ENCODE assay signal across 17 cellular contexts in genomic region chr19:5220361-5220760, GRCh38.
DNase-seq lines count a peak whose midpoint lies in the region; ATAC-seq, FAIRE-seq and TF ChIP-seq lines count a peak whose summit lies in the region.
"Had no signal": no experiment of that assay in that cellular context is flagged by ENCODE, and none has a peak within 500 bp of the region (broad histone marks: within the 10 kb centered on the region; RNA-seq: fewer than 3 reads in every experiment).

No MANE protein-coding gene starts in this region.

- H2AFZ ChIP-seq in osteoblast (ENCODE audit: low read length) = no peak overlapping the region
- H2AFZ ChIP-seq: GM23338 had no signal

- intact Hi-C loops in Right ventricle myocardium superior (cut with DNase I) = no loop called here

- ATAC-seq in Right ventricle myocardium superior (ENCODE audit: poor library complexity) (no peak), HG03175 (IDR thresholded peaks at IDR 0.05; ENCODE audit: unreplicated experiment) (no peak)
- ATAC-seq: GM23338 had no signal

- no peaks in the 10 kb centered on the region for H3K9me3 Mint-ChIP-seq in chondrocyte (ENCODE audit: low read depth)
- H3K9me3 Mint-ChIP-seq: CD4-positive, alpha-beta memory T cell; GM23338 had no signal

- no peaks in the 10 kb centered on the region for H3K4me1 Mint-ChIP-seq in chondrocyte (ENCODE audit: low read depth)
- H3K4me1 Mint-ChIP-seq: CD4-positive, alpha-beta memory T cell had no signal

- TF ChIP-seq CTCF in HEK293 (tag by site-specific recombination; IDR thresholded peaks at IDR 0.05) = no peak
- no peak for TF ChIP-seq CTCF in bronchial epithelial cell (IDR thresholded peaks at IDR 0.05; ENCODE audit: insufficient read depth, low read length, severe bottlenecking)
- no peak for TF ChIP-seq CTCF in osteoblast (IDR thresholded peaks at IDR 0.05; ENCODE audit: extremely low read depth, low read depth, low read length)
- no peak for TF ChIP-seq CTCF in chondrocyte (IDR thresholded peaks at IDR 0.05)

- H3K27ac Mint-ChIP-seq in chondrocyte (ENCODE audit: unreplicated experiment) = no peak overlapping the region
- H3K27ac Mint-ChIP-seq: CD4-positive, alpha-beta memory T cell; GM23338 had no signal

- H3K4me1 ChIP-seq in HEK293 (ENCODE audit: control insufficient read depth, insufficient read depth, low read length) (no peaks in the 10 kb centered on the region), osteoblast (ENCODE audit: insufficient read depth, low read length) (no peaks in the 10 kb centered on the region)
- H3K4me1 ChIP-seq: HAP-1 had no signal

- H3K4me2 ChIP-seq in osteoblast (ENCODE audit: insufficient read depth, low read length) = no peak overlapping the region
- H3K4me2 ChIP-seq: GM23338 had no signal

- H3K27me3 Mint-ChIP-seq in chondrocyte (ENCODE audit: low read depth) = no peaks in the 10 kb centered on the region

- no peak overlapping the region for H3K4me3 ChIP-seq in HEK293 (ENCODE audit: low read depth, low read length)
- H3K4me3 ChIP-seq in bronchial epithelial cell (ENCODE audit: low read depth, low read length) = no peak overlapping the region
- no peak overlapping the region for H3K4me3 ChIP-seq in osteoblast (ENCODE audit: insufficient read depth, low read length)
- H3K4me3 ChIP-seq: GM23338, HAP-1 had no signal

- H4K20me1 ChIP-seq in osteoblast (ENCODE audit: insufficient read depth, low read length) = peaks cover 3% of the 10 kb centered on the region

- POLR2A ChIA-PET in HEK293 (lab: Yijun Ruan, JAX) = no interaction called here

- CTCF ChIA-PET in HEK293 (lab: Yijun Ruan, JAX) = no interaction called here

- H3K36me3 ChIP-seq in HEK293 (ENCODE audit: control insufficient read depth in 2 of 2, insufficient read depth in 1 of 2, low read length in 2 of 2) (peaks cover 4 to 63% of the 10 kb centered on the region in 2 experiments; a peak in 2 of 3 replicates), bronchial epithelial cell (ENCODE audit: control insufficient read depth, insufficient read depth, low read length) (no peaks in the 10 kb centered on the region), osteoblast (ENCODE audit: insufficient read depth, low read length) (peaks cover 58% of the 10 kb centered on the region)

- peaks cover 48% of the 10 kb centered on the region for H3K36me3 Mint-ChIP-seq in chondrocyte (ENCODE audit: low read depth)
- H3K36me3 Mint-ChIP-seq: CD4-positive, alpha-beta memory T cell had no signal

- no peaks in the 10 kb centered on the region for H3K79me2 ChIP-seq in osteoblast (ENCODE audit: insufficient read depth, low read length)

- H3K27me3 ChIP-seq in bronchial epithelial cell (ENCODE audit: control insufficient read depth, insufficient read depth, low read length) (no peaks in the 10 kb centered on the region), osteoblast (ENCODE audit: insufficient read depth, low read length) (no peaks in the 10 kb centered on the region)

- H3K9me3 ChIP-seq in HEK293 (ENCODE audit: control insufficient read depth, insufficient read depth, low read depth, low read length) = no peaks in the 10 kb centered on the region
- no peaks in the 10 kb centered on the region for H3K9me3 ChIP-seq in osteoblast (ENCODE audit: low read depth, low read length)
- H3K9me3 ChIP-seq: HAP-1 had no signal

- H3K27ac ChIP-seq in HEK293 (ENCODE audit: extremely low read depth, low read depth, low read length) (no peak overlapping the region), osteoblast (ENCODE audit: low read depth, low read length) (no peak overlapping the region)

- peak; percentile 70 for FAIRE-seq in bronchial epithelial cell (lab: Jason Lieb, UNC)
- FAIRE-seq: GM12892, GM19239 had no signal

- DNase-seq in bronchial epithelial cell (ENCODE audit: low read depth) (no peak), osteoblast (ENCODE audit: insufficient read length, low spot score, missing footprints) (peak; percentile 48), Right ventricle myocardium superior (no peak), chondrocyte (ENCODE audit: low spot score) (no peak)
- DNase-seq: C1 segment of cervical spinal cord; Calu3; CD4-positive, alpha-beta memory T cell; COR-L47; DMS53; DMS79 treated with DMSO at 0.1 percent for 48 hours; GF-D8 had no signal

- H3K4me3 Mint-ChIP-seq in chondrocyte (ENCODE audit: unreplicated experiment) = no peak overlapping the region
- H3K4me3 Mint-ChIP-seq: CD4-positive, alpha-beta memory T cell; GM23338 had no signal

TF ChIP-seq in HEK293, 187 proteins besides CTCF, POLR2A, EP300 and RAD21:
- no peak for TF ChIP-seq TCF7L2 (IDR thresholded peaks at IDR 0.05; ENCODE audit: borderline replicate concordance, low read depth, low read length)
- peak; percentile 79 for TF ChIP-seq ZFP3 (tag by site-specific recombination; IDR thresholded peaks at IDR 0.05; ENCODE audit: low read depth)
